8 cellular contexts compared by ENCODE assay signal in the genomic region with DNA sequence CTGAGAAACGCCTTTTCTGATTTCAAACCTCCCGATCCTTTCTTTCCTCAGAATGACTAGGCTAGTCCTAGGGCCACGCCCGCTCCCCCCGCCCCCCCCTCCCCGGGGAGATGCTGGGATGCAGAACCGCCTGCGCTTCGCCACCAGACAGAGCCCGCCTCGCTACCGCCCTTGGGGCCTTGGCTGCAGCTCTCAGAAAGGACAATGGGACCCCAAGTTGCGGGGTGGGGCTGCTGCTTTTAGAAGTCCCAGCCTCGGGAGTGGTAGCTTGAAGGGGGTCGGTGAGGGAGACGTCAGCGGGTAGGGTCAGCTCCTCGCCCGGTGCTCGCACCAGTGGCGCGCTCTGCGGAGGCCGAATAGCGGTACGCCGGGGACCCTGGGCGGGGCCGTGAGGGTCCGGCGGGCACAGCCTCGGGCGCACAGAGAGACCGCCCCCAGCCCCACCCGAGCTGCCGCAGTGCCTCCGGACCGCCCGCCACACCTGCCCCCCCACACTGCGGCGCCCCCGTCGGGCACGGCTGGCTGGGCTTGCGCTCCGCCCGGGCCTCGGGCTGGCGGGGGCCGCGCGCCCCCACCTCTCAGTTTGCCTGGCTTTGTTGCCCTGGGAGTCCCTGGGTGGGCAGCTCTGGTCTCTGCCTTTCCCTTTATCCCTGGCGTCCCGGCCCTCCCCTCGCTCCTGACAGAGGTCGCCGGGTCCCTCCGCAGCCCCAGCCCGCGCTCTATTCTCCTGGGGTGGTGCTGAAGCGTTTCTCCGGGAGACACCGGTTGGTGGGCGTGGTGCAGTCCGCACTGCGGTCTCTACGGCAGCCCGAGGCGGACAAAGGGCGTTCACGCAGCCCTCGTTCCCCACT. TPM values are rescaled to one million over a fixed set of nuclear protein-coding genes. Genes with fewer than 3 reads are reported as not detected.
A peak's percentile ranks its signal among the peaks of the same experiment; 100 is the strongest.
DNase-seq lines count a peak whose midpoint lies in the region; ATAC-seq and TF ChIP-seq lines count a peak whose summit lies in the region.

No MANE protein-coding gene starts in this region.

- intact Hi-C loops in body of pancreas (cut with DNase I): no loop called here

- DNase-seq in COLO668 (lab: John Stamatoyannopoulos, UW; ENCODE audit: unreplicated experiment) (peak; percentile 70), NCI-H510A treated with DMSO at 0.1 percent for 48 hours (lab: John Stamatoyannopoulos, UW) (peak; percentile 43), body of pancreas (peak; percentile 32 to 69 (median 45)), iPS DF 19.7 (ENCODE audit: low read depth, low spot score) (peak; percentile 64), renal cortical epithelial cell (ENCODE audit: low read depth) (peak; percentile 38)
- no peak for DNase-seq in activated CD4-positive, CD25-positive, alpha-beta regulatory T cell (lab: John Stamatoyannopoulos, UW)

- H3K27me3 ChIP-seq in body of pancreas: peaks cover 0 to 8% of the 10 kb centered on the region in 2 donors

- no peaks in the 10 kb centered on the region for H3K9me3 ChIP-seq in body of pancreas

- 0 to 2% methylated on average over 23 to 67 of the region's 72 CpGs for WGBS in body of pancreas, 2 donors

- ATAC-seq in GM21576 (IDR thresholded peaks at IDR 0.05; ENCODE audit: unreplicated experiment) (peak; percentile 55), body of pancreas (peak; percentile 54), HG03139 (IDR thresholded peaks at IDR 0.05; ENCODE audit: unreplicated experiment) (no peak)

- peak overlapping the region; percentile 31 to 52 for H3K4me3 ChIP-seq in body of pancreas

- no peak for TF ChIP-seq POLR2A in body of pancreas (IDR thresholded peaks at IDR 0.05)

- H3K4me1 ChIP-seq in body of pancreas: peaks cover 24% of the 10 kb centered on the region

- no peak for TF ChIP-seq CTCF in body of pancreas (IDR thresholded peaks at IDR 0.05)

- no peaks in the 10 kb centered on the region for H3K36me3 ChIP-seq in body of pancreas (replicated peaks in 1 of 2; ENCODE audit: insufficient read depth in 1 of 2, low read depth in 2 of 2)

- peak overlapping the region in 2 of 4 donors; percentile 15 to 49 for H3K27ac ChIP-seq in body of pancreas

RNA-seq across cellular contexts. Expression of gene MAP1B, which starts 1.1 kb away (rescaled TPM):
- total RNA-seq in body of pancreas (10 to 100 TPM; 30.4 to 69.9 TPM), renal cortical epithelial cell (91.0 and 156 TPM in 2 replicates)

Comparison
In these comparisons a context has a peak if more than half of its experiments do, and no peak if none do; other contexts are left out.
1. DNase-seq: peak in COLO668 (single experiment), NCI-H510A treated with DMSO at 0.1 percent for 48 hours (single experiment), body of pancreas (4 of 4), iPS DF 19.7 (single experiment) and renal cortical epithelial cell (single experiment); none in activated CD4-positive, CD25-positive, alpha-beta regulatory T cell (0 of 4).